ENCODE assay signal across 34 cellular contexts in the genomic region with DNA sequence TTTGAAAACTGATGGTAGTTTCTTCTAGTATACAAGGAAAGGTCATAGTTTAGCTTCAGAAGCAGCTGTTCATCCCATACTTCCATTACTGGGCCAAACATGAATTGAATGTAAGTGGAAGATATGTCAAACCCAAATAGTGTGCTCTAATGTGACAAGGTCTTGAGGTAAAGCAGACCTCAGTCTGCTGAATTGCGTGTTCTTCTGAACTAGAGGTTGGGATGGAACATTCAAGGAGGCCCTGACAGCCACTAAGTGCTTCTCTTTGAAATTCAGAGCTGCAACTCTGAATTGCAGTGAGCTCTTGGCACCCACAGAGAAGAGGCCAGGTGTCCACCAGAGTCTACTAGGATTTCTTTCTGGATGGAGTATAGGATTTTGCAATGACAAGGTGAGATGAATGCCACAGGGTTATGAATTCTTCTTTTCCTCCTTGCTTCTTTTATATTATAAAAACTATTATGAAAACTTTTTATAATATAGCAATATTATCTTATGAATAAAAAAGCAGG.
"Had no signal": no experiment of that assay in that cellular context is flagged by ENCODE, and none has a peak within 500 bp of the region (broad histone marks: within the 10 kb centered on the region; RNA-seq: fewer than 3 reads in every experiment).

No MANE protein-coding gene starts in this region.

- H3K9me3 ChIP-seq: MG63 had no signal

- H3K4me3 ChIP-seq: MG63 had no signal

- H3K27me3 ChIP-seq: MG63 had no signal

- DNase-seq: Karpas-422, Kasumi-1, MG63, MM.1S, MV-4-11, NCI-H1048, NCI-H1092, NCI-H1092 treated with DMSO at 0.1 percent for 48 hours, NCI-H1105, NCI-H1105 treated with DMSO at 0.1 percent for 48 hours, NCI-H1417, NCI-H1417 treated with DMSO at 0.1 percent for 48 hours, NCI-H1436, NCI-H1436 treated with DMSO at 0.1 percent for 48 hours, NCI-H146, NCI-H1694, NCI-H1694 treated with DMSO at 0.1 percent for 48 hours, NCI-H187, NCI-H187 treated with DMSO at 0.1 percent for 48 hours, NCI-H1930, NCI-H2029, NCI-H2029 treated with DMSO at 0.1 percent for 48 hours, NCI-H2081, NCI-H2081 treated with DMSO at 0.1 percent for 48 hours, NCI-H2107, NCI-H2171, NCI-H2171 treated with DMSO at 0.1 percent for 48 hours, NCI-H2227 treated with DMSO at 0.1 percent for 48 hours, NCI-H226, NCI-H345, NCI-H446, NCI-H446 treated with DMSO at 0.1 percent for 48 hours, NCI-H510A, NCI-H510A treated with DMSO at 0.1 percent for 48 hours had no signal
